ENCODE assay signal across 14 cellular contexts in the genomic region with DNA sequence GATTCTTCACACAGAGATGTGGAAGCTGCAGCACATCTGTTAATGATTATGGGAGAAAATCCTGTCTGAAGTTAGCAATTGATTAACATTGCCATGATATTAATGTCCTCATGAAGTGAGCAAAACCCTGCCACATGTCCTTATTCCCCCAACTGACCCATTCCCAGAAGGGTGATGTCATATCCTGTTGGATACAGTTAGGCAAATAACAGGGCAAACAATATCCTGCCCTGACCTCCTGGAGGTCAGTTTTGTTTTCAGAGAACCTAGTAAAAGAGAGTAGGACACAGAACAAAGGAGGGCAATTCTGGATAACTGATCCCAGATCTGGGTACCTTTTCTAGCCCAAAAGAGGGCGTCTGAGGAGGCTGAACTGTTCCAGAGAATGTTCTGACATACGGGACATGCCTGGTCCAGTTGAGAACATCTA. TPM values are rescaled to one million over a fixed set of nuclear protein-coding genes. Genes with fewer than 3 reads are reported as not detected.
DNase-seq lines count a peak whose midpoint lies in the region; ATAC-seq and TF ChIP-seq lines count a peak whose summit lies in the region.
"Had no signal": no experiment of that assay in that cellular context is flagged by ENCODE, and none has a peak within 500 bp of the region (broad histone marks: within the 10 kb centered on the region; RNA-seq: fewer than 3 reads in every experiment).

No MANE protein-coding gene starts in this region.

- H3K9me3 ChIP-seq in neuronal stem cell (replicated peaks in 1 of 2; ENCODE audit: control insufficient read depth in 2 of 2, insufficient read depth in 1 of 2, low read depth in 1 of 2, low read length in 2 of 2) = no peaks in the 10 kb centered on the region

- H3K4me1 ChIP-seq in mesendoderm (ENCODE audit: control insufficient read depth, low read depth, low read length) = no peaks in the 10 kb centered on the region
- H3K4me1 ChIP-seq in neuronal stem cell (ENCODE audit: control insufficient read depth in 2 of 2, insufficient read depth in 1 of 2, low read depth in 1 of 2, low read length in 2 of 2) = no peaks in the 10 kb centered on the region

- H4K5ac ChIP-seq in mesendoderm (ENCODE audit: low read length) = no peak overlapping the region

- no peak overlapping the region for H3K9ac ChIP-seq in mesendoderm (ENCODE audit: low read length)
- no peak overlapping the region for H3K9ac ChIP-seq in neuronal stem cell (ENCODE audit: low read depth, low read length, poor library complexity)

- H3K18ac ChIP-seq in mesendoderm (ENCODE audit: low read length) (no peak overlapping the region), neuronal stem cell (ENCODE audit: low read length) (no peak overlapping the region)

- H3K27ac ChIP-seq in mesendoderm (ENCODE audit: low read depth, low read length) = no peak overlapping the region
- H3K27ac ChIP-seq in neuronal stem cell (replicated peaks; ENCODE audit: low read length) = no peak overlapping the region

- TF ChIP-seq CTCF in Calu3 (IDR thresholded peaks at IDR 0.05; ENCODE audit: unreplicated experiment) = no peak
- TF ChIP-seq CTCF in endothelial cell (IDR thresholded peaks at IDR 0.05; ENCODE audit: unreplicated experiment) = no peak

- H3K4me1 Mint-ChIP-seq in Calu3 (ENCODE audit: low read depth, unreplicated experiment) (no peaks in the 10 kb centered on the region), endothelial cell (ENCODE audit: unreplicated experiment) (peaks cover 11% of the 10 kb centered on the region)
- H3K4me1 Mint-ChIP-seq: central memory CD8-positive, alpha-beta T cell had no signal

- no peak overlapping the region for H2BK15ac ChIP-seq in mesendoderm (replicated peaks; ENCODE audit: low read depth)
- H2BK15ac ChIP-seq in neuronal stem cell (ENCODE audit: low read length) = no peak overlapping the region

- no peak overlapping the region for H3K4me3 Mint-ChIP-seq in Calu3 (ENCODE audit: low read depth, unreplicated experiment)
- H3K4me3 Mint-ChIP-seq in endothelial cell (ENCODE audit: unreplicated experiment) = no peak overlapping the region
- H3K4me3 Mint-ChIP-seq: central memory CD8-positive, alpha-beta T cell had no signal

- no peak overlapping the region for H2AFZ ChIP-seq in neuronal stem cell (ENCODE audit: low read length)

- no peak overlapping the region for H2BK12ac ChIP-seq in neuronal stem cell (ENCODE audit: low read length)

- H3K4me2 ChIP-seq in mesendoderm (ENCODE audit: low read length) (no peak overlapping the region), neuronal stem cell (ENCODE audit: insufficient read depth, low read length, poor library complexity, severe bottlenecking) (no peak overlapping the region)

- H3K23ac ChIP-seq in mesendoderm (ENCODE audit: low read length) = no peak overlapping the region
- no peak overlapping the region for H3K23ac ChIP-seq in neuronal stem cell (ENCODE audit: low read depth, low read length, poor library complexity)

- no peak overlapping the region for H3K56ac ChIP-seq in mesendoderm (ENCODE audit: low read length)

- H3K36me3 Mint-ChIP-seq in Calu3 (ENCODE audit: insufficient read depth, unreplicated experiment) = peaks cover 33% of the 10 kb centered on the region
- no peaks in the 10 kb centered on the region for H3K36me3 Mint-ChIP-seq in endothelial cell (ENCODE audit: low read depth, unreplicated experiment)

- H3K4me3 ChIP-seq in mesendoderm (ENCODE audit: low read length) (no peak overlapping the region), neuronal stem cell (ENCODE audit: low read length in 2 of 2) (no peak overlapping the region)

- H4K8ac ChIP-seq in mesendoderm (ENCODE audit: low read depth, low read length) (no peak overlapping the region), neuronal stem cell (ENCODE audit: low read depth, low read length) (no peak overlapping the region)

- H2BK5ac ChIP-seq in mesendoderm (ENCODE audit: low read length) = no peak overlapping the region
- H2BK5ac ChIP-seq in neuronal stem cell (ENCODE audit: low read length) = no peak overlapping the region

- no CpG with 5 or more reads among the region's 2 CpGs for WGBS in mesendoderm (ENCODE audit: extremely low coverage, insufficient coverage, low lambda C conversion rate)
- no CpG with 5 or more reads among the region's 2 CpGs for WGBS in neuronal stem cell (ENCODE audit: extremely low coverage in 2 of 2, insufficient read length in 2 of 2, insufficient replicate concordance in 1 of 2), 2 donors

- H3K79me2 ChIP-seq in mesendoderm (ENCODE audit: control insufficient read depth, insufficient read depth, low read length) = no peaks in the 10 kb centered on the region

- H3K9me3 Mint-ChIP-seq in Calu3 (ENCODE audit: low read depth, unreplicated experiment) (no peaks in the 10 kb centered on the region), endothelial cell (ENCODE audit: unreplicated experiment) (no peaks in the 10 kb centered on the region)
- H3K9me3 Mint-ChIP-seq: central memory CD8-positive, alpha-beta T cell had no signal

- peak; percentile 54 for DNase-seq in Calu3
- peak; percentile 77 for DNase-seq in M059J (ENCODE audit: low read depth)
- DNase-seq in endothelial cell (ENCODE audit: low spot score) = no peak
- peak; percentile 47 for DNase-seq in mesendoderm
- DNase-seq in GM19238 (ENCODE audit: insufficient read length, low spot score) = no peak
- DNase-seq in neuronal stem cell (ENCODE audit: low spot score) = no peak
- no peak for DNase-seq in NCI-H446 treated with DMSO at 0.1 percent for 48 hours (lab: John Stamatoyannopoulos, UW)
- DNase-seq: activated CD4-positive, alpha-beta T cell treated with anti-CD3 and anti-CD28 coated beads for 1 hour; foreskin melanocyte; midbrain; NCI-H2227 treated with DMSO at 0.1 percent for 48 hours had no signal

- no peak overlapping the region for H3K14ac ChIP-seq in neuronal stem cell (ENCODE audit: low read length)

- H4K91ac ChIP-seq in neuronal stem cell (ENCODE audit: low read depth, low read length, poor library complexity) = no peak overlapping the region

- H2AK5ac ChIP-seq in mesendoderm (ENCODE audit: low read length) (no peak overlapping the region), neuronal stem cell (ENCODE audit: low read depth, low read length) (no peak overlapping the region)

- BruUV-seq in Calu3 (replicated peaks; lab: Mats Ljungman, UMichigan) = no TSS peak

- H3K27me3 ChIP-seq in mesendoderm (ENCODE audit: insufficient read depth, low read length, poor library complexity) (no peaks in the 10 kb centered on the region), neuronal stem cell (ENCODE audit: control insufficient read depth in 3 of 3, insufficient read depth in 3 of 3, low read depth in 1 of 3, low read length in 3 of 3) (no peaks in the 10 kb centered on the region)

- H3K79me1 ChIP-seq in mesendoderm (ENCODE audit: low read length) (no peaks in the 10 kb centered on the region), neuronal stem cell (ENCODE audit: low read depth, low read length) (no peaks in the 10 kb centered on the region)

- H2BK120ac ChIP-seq in mesendoderm (ENCODE audit: low read depth, low read length) (no peak overlapping the region), neuronal stem cell (ENCODE audit: low read depth, low read length) (no peak overlapping the region)

- no peaks in the 10 kb centered on the region for H3K36me3 ChIP-seq in mesendoderm (ENCODE audit: control insufficient read depth, insufficient read depth, low read length)
- no peaks in the 10 kb centered on the region for H3K36me3 ChIP-seq in neuronal stem cell (replicated peaks in 1 of 2; ENCODE audit: control insufficient read depth in 2 of 2, insufficient read depth in 2 of 2, low read length in 2 of 2)

- intact Hi-C loops in Calu3 (cut with micrococcal nuclease; ENCODE audit: unreplicated experiment) = no loop called here

- H3K27ac Mint-ChIP-seq in Calu3 (ENCODE audit: unreplicated experiment) = peak overlapping the region; percentile 89
- H3K27ac Mint-ChIP-seq in endothelial cell (ENCODE audit: unreplicated experiment) = peak overlapping the region; percentile 59

- CTCF ChIA-PET in Calu3 (lab: Charles Lee) = interaction anchor here (1.0 to 2.0 kb wide), 6 partner anchors 8 to 77 kb away, joined by 3 to 11 read pairs (median 3); no protein-coding TSS in a partner anchor

- no peaks in the 10 kb centered on the region for H3K27me3 Mint-ChIP-seq in Calu3 (ENCODE audit: unreplicated experiment)
- H3K27me3 Mint-ChIP-seq in endothelial cell (ENCODE audit: unreplicated experiment) = no peaks in the 10 kb centered on the region

- H3K4ac ChIP-seq in mesendoderm (ENCODE audit: low read depth, low read length) (no peak overlapping the region), neuronal stem cell (ENCODE audit: low read length) (no peak overlapping the region)

- ATAC-seq in GM18511 (IDR thresholded peaks at IDR 0.05; ENCODE audit: unreplicated experiment) = no peak
- ATAC-seq: sciatic nerve had no signal

RNA-seq across cellular contexts. Expression of a gene that starts 11.0 kb away (rescaled TPM):
- 58.2 and 70.9 TPM in 2 replicates for total RNA-seq in Calu3 (2022)
- 36.7 and 40.7 TPM in 2 replicates for total RNA-seq in M059J (2014; rRNA removed; shearing (Covaris generic))
- total RNA-seq in endothelial cell (ENCODE audit: unreplicated experiment) = 3.6 TPM
- polyA plus RNA-seq in mesendoderm (2013, experiment 1 of 2) = 0.18 TPM
- 0.18 TPM for polyA plus RNA-seq in mesendoderm (2013, experiment 2 of 2)
- polyA plus RNA-seq in neuronal stem cell (2013, experiment 1 of 2) = 0.14 TPM
- polyA plus RNA-seq in neuronal stem cell (2013, experiment 2 of 2) = 0.18 TPM

Comparison
In these comparisons a context has a peak if more than half of its experiments do, and no peak if none do; other contexts are left out.
1. DNase-seq: peak in Calu3 (single experiment), M059J (single experiment) and mesendoderm (single experiment); none in endothelial cell (single experiment), GM19238 (single experiment), neuronal stem cell (single experiment) and NCI-H446 treated with DMSO at 0.1 percent for 48 hours (single experiment).